ENCODE assay signal across 15 cellular contexts in genomic region chr1:5659606-5660005, GRCh38.
"Had no signal": no experiment of that assay in that cellular context is flagged by ENCODE, and none has a peak within 500 bp of the region (broad histone marks: within the 10 kb centered on the region; RNA-seq: fewer than 3 reads in every experiment).

No MANE protein-coding gene starts in this region.

- DNase-seq: effector CD4-positive, alpha-beta T cell; hippocampal formation; left colon; mesendoderm; naive thymus-derived CD4-positive, alpha-beta T cell; nephron progenitor cell; stimulated activated CD4-positive, alpha-beta T cell treated with anti-CD3 and anti-CD28 coated beads, Interleukin-12 subunit alpha, Interleukin-12 subunit beta, amount 100 ng/mL, for 4 hours; stimulated activated naive CD4-positive, alpha-beta T cell; stomach; substantia nigra; trophoblast cell had no signal

- ATAC-seq: naive thymus-derived CD4-positive, alpha-beta T cell had no signal

- H3K36me3 ChIP-seq: gastroesophageal sphincter, prostate gland, stomach had no signal

- H3K4me3 ChIP-seq: coronary artery, gastroesophageal sphincter, prostate gland, stomach had no signal

- H3K27ac ChIP-seq: coronary artery, parathyroid adenoma, prostate gland, stomach had no signal

- H3K4me1 ChIP-seq: parathyroid adenoma, prostate gland, stomach had no signal

- H3K9me3 ChIP-seq: prostate gland, stomach had no signal
